ENCODE assay signal across 1 cellular context in the genomic region with DNA sequence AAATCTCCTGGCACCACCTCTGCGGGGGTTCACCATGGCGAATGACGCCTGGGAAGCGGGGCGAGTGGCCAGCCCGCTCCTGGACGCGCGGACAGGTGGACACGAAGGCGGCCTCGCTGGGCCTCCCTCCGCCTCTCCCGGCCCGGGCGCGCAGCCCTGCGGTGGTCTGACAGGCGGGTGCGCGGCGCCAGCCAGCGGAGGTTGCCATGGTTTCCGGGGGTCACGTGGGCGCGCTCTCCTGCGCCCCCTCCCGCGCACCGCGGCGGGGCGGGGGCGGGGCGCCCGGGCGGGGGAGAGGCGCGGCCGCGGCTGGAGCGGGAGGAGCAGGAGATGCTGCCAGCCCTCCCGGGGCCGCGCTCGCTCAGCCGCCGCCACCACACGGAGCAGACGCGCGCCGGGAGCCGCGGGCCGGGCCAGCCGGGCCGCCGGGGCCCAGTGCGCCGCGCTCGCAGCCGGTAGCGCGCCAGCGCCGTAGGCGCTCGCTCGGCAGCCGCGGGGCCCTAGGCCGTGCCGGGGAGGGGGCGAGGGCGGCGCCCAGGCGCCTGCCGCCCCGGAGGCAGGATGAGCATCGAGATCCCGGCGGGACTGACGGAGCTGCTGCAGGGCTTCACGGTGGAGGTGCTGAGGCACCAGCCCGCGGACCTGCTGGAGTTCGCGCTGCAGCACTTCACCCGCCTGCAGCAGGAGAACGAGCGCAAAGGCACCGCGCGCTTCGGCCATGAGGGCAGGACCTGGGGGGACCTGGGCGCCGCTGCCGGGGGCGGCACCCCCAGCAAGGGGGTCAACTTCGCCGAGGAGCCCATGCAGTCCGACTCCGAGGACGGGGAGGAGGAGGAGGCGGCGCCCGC.
TF ChIP-seq lines count a peak whose summit lies in the region.

Gene PRKAR2B (plus strand): TSS at position 359 of the 848 bp plus-strand sequence. CDS start 203 bp downstream, at position 562.

TF ChIP-seq in K562, 482 proteins besides CTCF, POLR2A, EP300 and RAD21 (continued from another document and continues in another):
- TF ChIP-seq, protein P1, sequence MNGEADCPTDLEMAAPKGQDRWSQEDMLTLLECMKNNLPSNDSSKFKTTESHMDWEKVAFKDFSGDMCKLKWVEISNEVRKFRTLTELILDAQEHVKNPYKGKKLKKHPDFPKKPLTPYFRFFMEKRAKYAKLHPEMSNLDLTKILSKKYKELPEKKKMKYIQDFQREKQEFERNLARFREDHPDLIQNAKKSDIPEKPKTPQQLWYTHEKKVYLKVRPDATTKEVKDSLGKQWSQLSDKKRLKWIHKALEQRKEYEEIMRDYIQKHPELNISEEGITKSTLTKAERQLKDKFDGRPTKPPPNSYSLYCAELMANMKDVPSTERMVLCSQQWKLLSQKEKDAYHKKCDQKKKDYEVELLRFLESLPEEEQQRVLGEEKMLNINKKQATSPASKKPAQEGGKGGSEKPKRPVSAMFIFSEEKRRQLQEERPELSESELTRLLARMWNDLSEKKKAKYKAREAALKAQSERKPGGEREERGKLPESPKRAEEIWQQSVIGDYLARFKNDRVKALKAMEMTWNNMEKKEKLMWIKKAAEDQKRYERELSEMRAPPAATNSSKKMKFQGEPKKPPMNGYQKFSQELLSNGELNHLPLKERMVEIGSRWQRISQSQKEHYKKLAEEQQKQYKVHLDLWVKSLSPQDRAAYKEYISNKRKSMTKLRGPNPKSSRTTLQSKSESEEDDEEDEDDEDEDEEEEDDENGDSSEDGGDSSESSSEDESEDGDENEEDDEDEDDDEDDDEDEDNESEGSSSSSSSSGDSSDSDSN (IDR thresholded peaks at IDR 0.05; ENCODE audit: borderline replicate concordance in 1 of 2, low read depth in 2 of 2, low read length in 2 of 2) = peak; percentile 56 to 61; a peak in 1 of 4 replicates
- TF ChIP-seq CC2D1A (IDR thresholded peaks at IDR 0.05) (no peak), ZNF444 (CRISPR knock-in tag; IDR thresholded peaks at IDR 0.05) (no peak), ZNF121 (CRISPR knock-in tag; conservative IDR thresholded peaks at IDR 0.05) (no peak), PTTG1 (tag; IDR thresholded peaks at IDR 0.05; ENCODE audit: low read depth) (no peak), SIN3B (IDR thresholded peaks at IDR 0.05; ENCODE audit: low read depth) (no peak; the same call in 1 of the 2 replicates), HINFP (tag; conservative IDR thresholded peaks at IDR 0.05; ENCODE audit: low read depth) (0 out of 2 replicates have a peak, but pooled peaks have one; percentile 14), ZNF354B (CRISPR knock-in tag; IDR thresholded peaks at IDR 0.05) (no peak), PREB (CRISPR knock-in tag; IDR thresholded peaks at IDR 0.05) (peak; percentile 28; the same call in 1 of the 2 replicates), GATAD2A (IDR thresholded peaks at IDR 0.05) (peak; percentile 70; the same call in 1 of the 2 replicates), CEBPB (tag; IDR thresholded peaks at IDR 0.05) (no peak), NUFIP1 (IDR thresholded peaks at IDR 0.05; ENCODE audit: partially characterized antibody) (no peak), GTF2E2 (tag; IDR thresholded peaks at IDR 0.05) (no peak), HDAC6 (IDR thresholded peaks at IDR 0.05; ENCODE audit: low read depth, low read length) (no peak), HLTF (IDR thresholded peaks at IDR 0.05) (no peak), ZNF431 (CRISPR knock-in tag; IDR thresholded peaks at IDR 0.05) (no peak; the same call in 1 of the 2 replicates), SOX6 (IDR thresholded peaks at IDR 0.05) (peak; percentile 65; the same call in 1 of the 2 replicates), EZH2 (IDR thresholded peaks at IDR 0.05; ENCODE audit: borderline replicate concordance, low read depth, low read length) (no peak), FOXK2 (conservative IDR thresholded peaks at IDR 0.05 in 1 of 2, IDR thresholded peaks at IDR 0.05 in 1 of 2; ENCODE audit: low read depth in 2 of 2) (no peak), FUS (optimal IDR thresholded peaks at IDR 0.05; ENCODE audit: low read depth, low read length) (no peak), REST (CRISPR knock-in tag; IDR thresholded peaks at IDR 0.05; ENCODE audit: low read depth) (peak; percentile 79; the same call in 1 of the 2 replicates), ATF7 (IDR thresholded peaks at IDR 0.05) (peak; percentile 56; the same call in 1 of the 2 replicates), MAZ (CRISPR knock-in tag; conservative IDR thresholded peaks at IDR 0.05 in 1 of 2, IDR thresholded peaks at IDR 0.05 in 1 of 2) (peak; percentile 93 to 100), ARID4B (CRISPR knock-in tag; IDR thresholded peaks at IDR 0.05) (peak; percentile 72), ZNF551 (CRISPR knock-in tag; IDR thresholded peaks at IDR 0.05) (no peak), ZFP1 (CRISPR knock-in tag; IDR thresholded peaks at IDR 0.05) (no peak), RBM14 (IDR thresholded peaks at IDR 0.05; ENCODE audit: borderline replicate concordance, insufficient read depth, low read depth, low read length) (no peak), HDAC8 (tag; IDR thresholded peaks at IDR 0.05) (0 out of 2 replicates have a peak, but pooled peaks have one; percentile 20), ZNF699 (CRISPR knock-in tag; IDR thresholded peaks at IDR 0.05; ENCODE audit: insufficient replicate concordance) (no peak), ZNF79 (CRISPR knock-in tag; IDR thresholded peaks at IDR 0.05; ENCODE audit: low read depth) (0 out of 2 replicates have a peak, but pooled peaks have one; percentile 33), HNRNPK (IDR thresholded peaks at IDR 0.05; ENCODE audit: low read depth, low read length, poor library complexity, severe bottlenecking) (peak; percentile 46), CAMTA2 (CRISPR knock-in tag; conservative IDR thresholded peaks at IDR 0.05) (no peak), FOXA3 (CRISPR knock-in tag; conservative IDR thresholded peaks at IDR 0.05 in 1 of 2, IDR thresholded peaks at IDR 0.05 in 1 of 2) (no peak), NFATC3 (IDR thresholded peaks at IDR 0.05) (no peak), NFYB (IDR thresholded peaks at IDR 0.05; ENCODE audit: extremely low read depth, insufficient read length) (no peak), ZKSCAN3 (CRISPR knock-in tag; IDR thresholded peaks at IDR 0.05) (no peak), SP1 (CRISPR knock-in tag; IDR thresholded peaks at IDR 0.05) (peak; percentile 79), GATAD2B (IDR thresholded peaks at IDR 0.05; ENCODE audit: borderline replicate concordance) (peak; percentile 91), RBM25 (IDR thresholded peaks at IDR 0.05; ENCODE audit: low read depth, low read length, severe bottlenecking) (peak; percentile 59), THRAP3 (IDR thresholded peaks at IDR 0.05; ENCODE audit: borderline replicate concordance) (no peak)
- TF ChIP-seq, protein P2, sequence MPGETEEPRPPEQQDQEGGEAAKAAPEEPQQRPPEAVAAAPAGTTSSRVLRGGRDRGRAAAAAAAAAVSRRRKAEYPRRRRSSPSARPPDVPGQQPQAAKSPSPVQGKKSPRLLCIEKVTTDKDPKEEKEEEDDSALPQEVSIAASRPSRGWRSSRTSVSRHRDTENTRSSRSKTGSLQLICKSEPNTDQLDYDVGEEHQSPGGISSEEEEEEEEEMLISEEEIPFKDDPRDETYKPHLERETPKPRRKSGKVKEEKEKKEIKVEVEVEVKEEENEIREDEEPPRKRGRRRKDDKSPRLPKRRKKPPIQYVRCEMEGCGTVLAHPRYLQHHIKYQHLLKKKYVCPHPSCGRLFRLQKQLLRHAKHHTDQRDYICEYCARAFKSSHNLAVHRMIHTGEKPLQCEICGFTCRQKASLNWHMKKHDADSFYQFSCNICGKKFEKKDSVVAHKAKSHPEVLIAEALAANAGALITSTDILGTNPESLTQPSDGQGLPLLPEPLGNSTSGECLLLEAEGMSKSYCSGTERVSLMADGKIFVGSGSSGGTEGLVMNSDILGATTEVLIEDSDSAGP (CRISPR knock-in tag; IDR thresholded peaks at IDR 0.05) = no peak
- TF ChIP-seq, protein P3, sequence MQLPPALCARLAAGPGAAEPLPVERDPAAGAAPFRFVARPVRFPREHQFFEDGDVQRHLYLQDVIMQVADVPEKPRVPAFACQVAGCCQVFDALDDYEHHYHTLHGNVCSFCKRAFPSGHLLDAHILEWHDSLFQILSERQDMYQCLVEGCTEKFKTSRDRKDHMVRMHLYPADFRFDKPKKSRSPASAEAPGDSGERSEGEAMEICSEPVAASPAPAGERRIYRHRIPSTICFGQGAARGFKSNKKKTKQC (CRISPR knock-in tag; IDR thresholded peaks at IDR 0.05) = no peak
- TF ChIP-seq, protein P4, sequence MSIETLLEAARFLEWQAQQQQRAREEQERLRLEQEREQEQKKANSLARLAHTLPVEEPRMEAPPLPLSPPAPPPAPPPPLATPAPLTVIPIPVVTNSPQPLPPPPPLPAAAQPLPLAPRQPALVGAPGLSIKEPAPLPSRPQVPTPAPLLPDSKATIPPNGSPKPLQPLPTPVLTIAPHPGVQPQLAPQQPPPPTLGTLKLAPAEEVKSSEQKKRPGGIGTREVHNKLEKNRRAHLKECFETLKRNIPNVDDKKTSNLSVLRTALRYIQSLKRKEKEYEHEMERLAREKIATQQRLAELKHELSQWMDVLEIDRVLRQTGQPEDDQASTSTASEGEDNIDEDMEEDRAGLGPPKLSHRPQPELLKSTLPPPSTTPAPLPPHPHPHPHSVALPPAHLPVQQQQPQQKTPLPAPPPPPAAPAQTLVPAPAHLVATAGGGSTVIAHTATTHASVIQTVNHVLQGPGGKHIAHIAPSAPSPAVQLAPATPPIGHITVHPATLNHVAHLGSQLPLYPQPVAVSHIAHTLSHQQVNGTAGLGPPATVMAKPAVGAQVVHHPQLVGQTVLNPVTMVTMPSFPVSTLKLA (conservative IDR thresholded peaks at IDR 0.05) = peak; percentile 66 to 77
